ENCODE assay signal across 9 cellular contexts in genomic region chr11:27700351-27701261, GRCh38. TPM values are rescaled to one million over a fixed set of nuclear protein-coding genes. Genes with fewer than 3 reads are reported as not detected.
DNase-seq lines count a peak whose midpoint lies in the region; ATAC-seq and TF ChIP-seq lines count a peak whose summit lies in the region.
"Had no signal": no experiment of that assay in that cellular context is flagged by ENCODE, and none has a peak within 500 bp of the region (broad histone marks: within the 10 kb centered on the region; RNA-seq: fewer than 3 reads in every experiment).

Gene BDNF, minus strand, starts transcription at chr11:27700455. Its CDS starts 41,891 bp downstream, at chr11:27658564.

- no peaks in the 10 kb centered on the region for H3K9me3 ChIP-seq in SK-N-MC (ENCODE audit: low read depth, low read length)

- peak; percentile 75 for DNase-seq in EH (ENCODE audit: low read depth)
- peak; percentile 81 for DNase-seq in H7
- no peak for DNase-seq in SK-N-MC (ENCODE audit: low read depth, low spot score)
- peak; percentile 38 for DNase-seq in epithelial cell of esophagus (ENCODE audit: low read depth)
- DNase-seq in myocyte (ENCODE audit: low read depth) = peak; percentile 53
- no peak for DNase-seq in stimulated activated CD4-positive, alpha-beta T cell treated with anti-CD3 and anti-CD28 coated beads, Interleukin-4, amount 100 ng/mL, for 1 hour
- no peak for DNase-seq in GF-D8 (lab: John Stamatoyannopoulos, UW)

- H3K36me3 ChIP-seq in H7 (replicated peaks; ENCODE audit: control insufficient read depth, insufficient read depth, low read length) (no peaks in the 10 kb centered on the region), SK-N-MC (ENCODE audit: insufficient read depth, low read length) (no peaks in the 10 kb centered on the region)

- TF ChIP-seq CTCF in epithelial cell of esophagus (IDR thresholded peaks at IDR 0.05; ENCODE audit: insufficient read depth, low read depth, low read length, missing control alignments) = no peak

- ATAC-seq in HG02610 (IDR thresholded peaks at IDR 0.05; ENCODE audit: unreplicated experiment) = no peak

- peaks cover 38% of the 10 kb centered on the region for H3K27me3 ChIP-seq in H7 (ENCODE audit: control insufficient read depth, insufficient read depth, low read length)

- H3K9ac ChIP-seq in SK-N-MC (ENCODE audit: insufficient read length) = no peak within 1 kb of the TSS

- peak within 1 kb of the TSS; percentile 77 for H3K4me3 ChIP-seq in H7 (ENCODE audit: insufficient read depth, low read depth, low read length)
- peak within 1 kb of the TSS; percentile 47 for H3K4me3 ChIP-seq in SK-N-MC
- H3K4me3 ChIP-seq in epithelial cell of esophagus (ENCODE audit: low read length) = peak within 1 kb of the TSS; percentile 48

- H3K27ac ChIP-seq in SK-N-MC = no peak within 1 kb of the TSS

RNA-seq across cellular contexts. Expression of gene BDNF, which starts in this region (rescaled TPM):
- total RNA-seq in H7 (2014; rRNA removed; shearing (Covaris generic)) = 2.2 and 2.9 TPM in 2 replicates
- total RNA-seq in myocyte = 2.8 and 4.5 TPM in 2 replicates
- 3.0 TPM for polyA plus RNA-seq in myocyte (2012)
- total RNA-seq: T-helper 2 cell treated with Interferon-gamma antibody and Interleukin-4, amounts not matched to agents 100 ng/mL and 5 ng/mL, for 36 hours had no signal

Comparison
In these comparisons a context has a peak if more than half of its experiments do, and no peak if none do; other contexts are left out.
1. DNase-seq: peak in EH (single experiment), H7 (single experiment), epithelial cell of esophagus (single experiment) and myocyte (single experiment); none in SK-N-MC (single experiment), stimulated activated CD4-positive, alpha-beta T cell treated with anti-CD3 and anti-CD28 coated beads, Interleukin-4, amount 100 ng/mL, for 1 hour (single experiment) and GF-D8 (single experiment).
2. Peak in every context shown above with its lines, with median percentiles within 50 percentile points of each other: H3K4me3 ChIP-seq.